In genomic region chr3:169661567-169662214, GRCh38 we compare ENCODE assay signal across 8 cellular contexts. TPM values are rescaled to one million over a fixed set of nuclear protein-coding genes. Genes with fewer than 3 reads are reported as not detected.
DNase-seq lines count a peak whose midpoint lies in the region; ATAC-seq, FAIRE-seq and TF ChIP-seq lines count a peak whose summit lies in the region.

No MANE protein-coding gene starts in this region.

- peaks cover 55 to 56% of the 10 kb centered on the region in 2 experiments for H3K27me3 ChIP-seq in K562 (ENCODE audit: control insufficient read depth in 2 of 2, insufficient read depth in 2 of 2, low read length in 2 of 2)
- H3K27me3 ChIP-seq in spleen (replicated peaks in 1 of 7) = peaks cover 19 to 100% (median 95%) of the 10 kb centered on the region in 7 donors

- peak overlapping the region in 1 of 2 experiments; percentile 92; a peak in 2 of 4 replicates for H3K9ac ChIP-seq in K562 (ENCODE audit: insufficient read depth in 1 of 2, low read depth in 2 of 2, low read length in 2 of 2)

- H3K4me1 ChIP-seq in K562 (replicated peaks in 1 of 2; ENCODE audit: control insufficient read depth in 2 of 2, insufficient read depth in 2 of 2, low read length in 2 of 2) (peaks cover 6 to 26% of the 10 kb centered on the region in 2 experiments; a peak in 4 of 5 replicates), spleen (peaks cover 29 to 73% (median 53%) of the 10 kb centered on the region in 6 donors)

- FAIRE-seq in K562 (lab: Jason Lieb, UNC) = no peak

- H3K4me3 ChIP-seq in K562 (peak overlapping the region; percentile 53), spleen (peak overlapping the region; percentile 46 to 81 (median 58))

- CTCF ChIA-PET in K562 (lab: Yijun Ruan, JAX; ENCODE audit: low intra/inter-chr PET ratio) = interaction anchor here (0.6 to 1.8 kb wide), 6 partner anchors 43 to 730 kb away, joined by 3 to 9 read pairs (median 4); no protein-coding TSS in a partner anchor

- TF ChIP-seq CTCF in K562 (IDR thresholded peaks at IDR 0.05 in 2 of 3, conservative IDR thresholded peaks at IDR 0.05 in 1 of 3; ENCODE audit: insufficient read depth in 2 of 3, low read depth in 1 of 3, low read length in 3 of 3) (no peak), spleen (IDR thresholded peaks at IDR 0.05 in 8 of 11, conservative IDR thresholded peaks at IDR 0.05 in 3 of 11) (no peak)

- 0 out of 4 replicates have a peak, but pooled peaks of 1 of the 2 experiments have one; percentile 27 for TF ChIP-seq RAD21 in K562 (CRISPR knock-in tag; conservative IDR thresholded peaks at IDR 0.05 in 1 of 2, IDR thresholded peaks at IDR 0.05 in 1 of 2)

- H4K20me1 ChIP-seq in K562 (replicated peaks; ENCODE audit: control insufficient read depth, insufficient read depth, low read length) = no peaks in the 10 kb centered on the region

- no peaks in the 10 kb centered on the region for H3K9me1 ChIP-seq in K562 (ENCODE audit: control insufficient read depth, insufficient read depth, low read length)

- no peak for TF ChIP-seq EP300 in K562 (IDR thresholded peaks at IDR 0.05; ENCODE audit: low read length)

- POLR2A ChIA-PET in K562 (lab: Yijun Ruan, JAX) = no interaction called here

- no peaks in the 10 kb centered on the region for H3K79me2 ChIP-seq in K562 (ENCODE audit: control insufficient read depth, insufficient read depth, low read length)

- peak; percentile 6 for ATAC-seq in HG02571 (IDR thresholded peaks at IDR 0.05; ENCODE audit: unreplicated experiment)
- peak; percentile 33; the same call in 2 of the 3 replicates for ATAC-seq in K562

- DNase-seq in NCI-H748 (lab: John Stamatoyannopoulos, UW; ENCODE audit: unreplicated experiment) (peak; percentile 60), NCI-H748 treated with DMSO at 0.1 percent for 48 hours (lab: John Stamatoyannopoulos, UW) (no peak), NCI-H2196 treated with DMSO at 0.1 percent for 48 hours (lab: John Stamatoyannopoulos, UW; ENCODE audit: unreplicated experiment) (peak; percentile 17), K562 (ENCODE audit: extremely low read depth in 1 of 4, low spot score in 3 of 4) (peak in 2 of 4 experiments; percentile 18 to 19), iPS-NIHi11 (ENCODE audit: low spot score) (peak; percentile 40), spleen (peak; percentile 81), Kasumi-1 (lab: John Stamatoyannopoulos, UW) (no peak)

- in situ Hi-C loops in K562 (cut with MboI) = no loop called here

- H3K36me3 ChIP-seq in K562 (ENCODE audit: control insufficient read depth, insufficient read depth, low read length) (no peaks in the 10 kb centered on the region), spleen (no peaks in the 10 kb centered on the region)

- H3K27ac ChIP-seq in K562 (ENCODE audit: extremely low read depth, low read depth, low read length) (no peak overlapping the region), spleen (peak overlapping the region; percentile 11 to 87 (median 84))

- H2AFZ ChIP-seq in K562 (ENCODE audit: low read depth, low read length) = peak overlapping the region; percentile 88

- H3K9me3 ChIP-seq in K562 (replicated peaks; ENCODE audit: control insufficient read depth, insufficient read depth, low read depth, low read length) = no peaks in the 10 kb centered on the region
- peaks cover 0 to 4% (median 0%) of the 10 kb centered on the region in 8 donors for H3K9me3 ChIP-seq in spleen

- no TSS peak for BruUV-seq in K562 (replicated peaks; lab: Mats Ljungman, UMichigan)

- peak overlapping the region; percentile 72 for H3K4me2 ChIP-seq in K562 (ENCODE audit: insufficient read depth, low read length)

- intact Hi-C loops in K562 (cut with micrococcal nuclease) (loop anchor here (1.0 to 5.0 kb wide), 2 partner anchors 439 to 512 kb away; no protein-coding TSS in a partner anchor), spleen (cut with DNase I; ENCODE audit: low total_unique reads) (loop anchor here (10.0 kb wide), 1 partner anchor 517 kb away; no protein-coding TSS in a partner anchor)

- TF ChIP-seq POLR2A in K562 (conservative IDR thresholded peaks at IDR 0.05) = no peak
- TF ChIP-seq POLR2A in spleen (IDR thresholded peaks at IDR 0.05) = no peak

- WGBS in K562 (ENCODE audit: insufficient coverage, low coverage, missing lambda C conversion rate) = 23% methylated on average over 39 of the region's 44 CpGs
- 1 to 2% (median 1%) methylated on average over 27 to 44 of the region's 44 CpGs for WGBS in spleen, 5 donors

TF ChIP-seq in K562, 482 proteins besides CTCF, POLR2A, EP300 and RAD21:
- TF ChIP-seq ZBTB7A (IDR thresholded peaks at IDR 0.05; ENCODE audit: borderline replicate concordance, control insufficient read depth, low read depth, low read length) = peak; percentile 94
- 0 out of 2 replicates have a peak, but pooled peaks have one; percentile 26 for TF ChIP-seq ZBTB33 (CRISPR knock-in tag; IDR thresholded peaks at IDR 0.05)
- TF ChIP-seq EGR1 (conservative IDR thresholded peaks at IDR 0.05) = 0 out of 2 replicates have a peak, but pooled peaks have one; percentile 6
- TF ChIP-seq PHF20 (IDR thresholded peaks at IDR 0.05; ENCODE audit: partially characterized antibody) = no peak
- no peak for TF ChIP-seq TAF1 (IDR thresholded peaks at IDR 0.05; ENCODE audit: control insufficient read depth, extremely low read depth, insufficient read depth, low read length, severe bottlenecking)
- TF ChIP-seq C11orf30 (IDR thresholded peaks at IDR 0.05; ENCODE audit: low read depth) = no peak
- 0 out of 4 replicates have a peak, but pooled peaks of 1 of the 2 experiments have one; percentile 4 for TF ChIP-seq NONO (IDR thresholded peaks at IDR 0.05; ENCODE audit: low read depth in 2 of 2, low read length in 1 of 2)
- TF ChIP-seq ZFX (CRISPR knock-in tag; IDR thresholded peaks at IDR 0.05) = peak; percentile 47; the same call in 1 of the 2 replicates
- TF ChIP-seq RNF2 (IDR thresholded peaks at IDR 0.05) = 0 out of 2 replicates have a peak, but pooled peaks have one; percentile 37

RNA-seq across cellular contexts. Expression of gene MECOM, which starts 1.8 kb away (rescaled TPM):
- total RNA-seq in K562 (2011; cell fraction: chromatin; rRNA removed; ENCODE audit: low replicate concordance) = 25.4 and 36.9 TPM in 2 replicates
- total RNA-seq in K562 (2011; cell fraction: nucleolus; rRNA removed) = 13.7 and 20.8 TPM in 2 replicates
- total RNA-seq in K562 (2011; cell fraction: nucleoplasm; rRNA removed) = 19.9 and 26.0 TPM in 2 replicates
- total RNA-seq in K562 (2014; rRNA removed) (20.1 and 22.9 TPM in 2 replicates), K562 (2014; rRNA removed; fragmentation: Illumina TruSeq; extraction: Trizol) (28.6 and 32.5 TPM in 2 replicates), K562 (2015; rRNA removed; fragmentation: Illumina TruSeq; extraction: Trizol) (28.4 and 31.7 TPM in 2 replicates), K562 (2021) (21.5 and 29.5 TPM in 2 replicates), spleen (10 to 100 TPM; 12.9 to 27.6 (median 17.2) TPM)
- polyA plus RNA-seq in K562 (2011; rRNA removed) (12.1 and 14.6 TPM in 2 replicates), K562 (2014; fragmentation: Illumina TruSeq; extraction: Trizol) (20.0 and 24.7 TPM in 2 replicates), K562 (2014; fragmentation: Nextera tagmentation; extraction: Ambion mirVana) (10 to 100 TPM; 11.0 to 14.4 TPM), K562 (2014; rRNA removed) (12.5 and 14.6 TPM in 2 replicates), spleen (1 to 10 TPM; 1.8 to 4.9 (median 2.3) TPM)
- 5.8 and 6.0 TPM in 2 replicates for polyA plus RNA-seq in K562 (2011; cell fraction: cytosol; rRNA removed)
- 14.5 and 17.0 TPM in 2 replicates for polyA plus RNA-seq in K562 (2011; cell fraction: nucleus; rRNA removed)
- 9.3 and 9.7 TPM in 2 replicates for polyA plus RNA-seq in K562 (2012)
- polyA minus RNA-seq in K562 (2011; rRNA and poly(A)+ RNA removed) = 38.2 and 39.0 TPM in 2 replicates
- 8.6 and 12.6 TPM in 2 replicates for polyA minus RNA-seq in K562 (2011; cell fraction: cytosol; rRNA and poly(A)+ RNA removed)
- polyA minus RNA-seq in K562 (2011; cell fraction: nucleus; rRNA and poly(A)+ RNA removed) = 42.5 and 80.5 TPM in 2 replicates

Comparison
In these comparisons a context has a peak if more than half of its experiments do, and no peak if none do; other contexts are left out.
1. DNase-seq: peak in NCI-H748 (single experiment), NCI-H2196 treated with DMSO at 0.1 percent for 48 hours (single experiment), iPS-NIHi11 (single experiment) and spleen (single experiment); none in NCI-H748 treated with DMSO at 0.1 percent for 48 hours (single experiment) and Kasumi-1 (0 of 2).